13 cellular contexts compared by ENCODE assay signal in genomic region chr14:99573000-99573330, GRCh38. TPM values are rescaled to one million over a fixed set of nuclear protein-coding genes. Genes with fewer than 3 reads are reported as not detected.
DNase-seq lines count a peak whose midpoint lies in the region; ATAC-seq and TF ChIP-seq lines count a peak whose summit lies in the region.
"Had no signal": no experiment of that assay in that cellular context is flagged by ENCODE, and none has a peak within 500 bp of the region (broad histone marks: within the 10 kb centered on the region; RNA-seq: fewer than 3 reads in every experiment).

No MANE protein-coding gene starts in this region.

- H2BK5ac ChIP-seq in trophoblast cell (ENCODE audit: low read depth, low read length, poor library complexity), result no peak overlapping the region

- no peak overlapping the region for H3K4me2 ChIP-seq in trophoblast cell (ENCODE audit: low read length)

- H3K79me2 ChIP-seq in trophoblast cell (ENCODE audit: control insufficient read depth, insufficient read depth, low read length, poor library complexity), result peaks cover 20% of the 10 kb centered on the region

- ATAC-seq in HG02759 (IDR thresholded peaks at IDR 0.05; ENCODE audit: unreplicated experiment) (peak; percentile 46), body of pancreas (no peak)
- ATAC-seq: HCT116 had no signal

- H3K18ac ChIP-seq in trophoblast cell (ENCODE audit: low read length), result peak overlapping the region; percentile 15

- H3K9ac ChIP-seq in trophoblast cell (ENCODE audit: low read length), result no peak overlapping the region

- no peak overlapping the region for H3K23ac ChIP-seq in trophoblast cell (ENCODE audit: low read length)

- H3K27ac ChIP-seq in C4-2B (peak overlapping the region; percentile 98), body of pancreas (peak overlapping the region; percentile 50 to 97 (median 84)), trophoblast cell (ENCODE audit: low read depth, low read length) (no peak overlapping the region)

- H3K79me1 ChIP-seq in trophoblast cell (ENCODE audit: low read length), result peaks cover 38% of the 10 kb centered on the region

- no peak overlapping the region for H2AK5ac ChIP-seq in trophoblast cell (ENCODE audit: low read length)

- H3K4me1 ChIP-seq in body of pancreas (peaks cover 100% of the 10 kb centered on the region), trophoblast cell (ENCODE audit: control insufficient read depth in 1 of 2, insufficient read depth in 2 of 2, low read length in 2 of 2) (peaks cover 70% of the 10 kb centered on the region in 2 experiments)

- DNase-seq in body of pancreas, result peak in 2 of 4 donors; percentile 23 to 46
- DNase-seq in trophoblast cell, result no peak
- no peak for DNase-seq in activated T-cell treated with anti-CD3 and anti-CD28 coated beads, Interleukin-2, amount 50 U/mL, for 48 hours
- no peak for DNase-seq in GF-D8 (lab: John Stamatoyannopoulos, UW)
- DNase-seq in NCI-H748 (lab: John Stamatoyannopoulos, UW; ENCODE audit: unreplicated experiment), result no peak
- no peak for DNase-seq in islet precursor cell
- DNase-seq: activated effector memory CD4-positive, alpha-beta T cell treated with anti-CD3 and anti-CD28 coated beads, Interleukin-2, amount 50 U/mL, for 16 hours; central memory CD4-positive, alpha-beta T cell; NCI-H446; stimulated activated CD4-positive, alpha-beta T cell treated with anti-CD3 and anti-CD28 coated beads, Interleukin-12 subunit alpha, Interleukin-12 subunit beta, amount 100 ng/mL, for 4 hours had no signal

- TF ChIP-seq POLR2A in body of pancreas (IDR thresholded peaks at IDR 0.05), result no peak

- intact Hi-C loops in body of pancreas (cut with DNase I), result no loop called here

- H3K14ac ChIP-seq in trophoblast cell (ENCODE audit: low read length), result no peak overlapping the region

- peak overlapping the region; percentile 58 for H4K91ac ChIP-seq in trophoblast cell (ENCODE audit: low read depth, low read length)

- peak overlapping the region; percentile 9 for H2BK12ac ChIP-seq in trophoblast cell (ENCODE audit: low read length)

- H3K36me3 ChIP-seq in body of pancreas (replicated peaks in 1 of 2; ENCODE audit: insufficient read depth in 1 of 2, low read depth in 2 of 2) (no peaks in the 10 kb centered on the region), trophoblast cell (ENCODE audit: control insufficient read depth in 1 of 2, insufficient read depth in 2 of 2, low read length in 2 of 2) (no peaks in the 10 kb centered on the region)

- no peak overlapping the region for H2BK120ac ChIP-seq in trophoblast cell (ENCODE audit: insufficient read depth, low read length, poor library complexity)

- H3K27me3 ChIP-seq in body of pancreas (no peaks in the 10 kb centered on the region), trophoblast cell (ENCODE audit: insufficient read depth, low read length) (no peaks in the 10 kb centered on the region)

- no peak overlapping the region for H4K12ac ChIP-seq in trophoblast cell (ENCODE audit: low read depth, low read length)

- WGBS in body of pancreas, 2 donors, result 63 to 85% methylated on average over 2 to 16 of the region's 16 CpGs
- WGBS in trophoblast cell (ENCODE audit: extremely low coverage, insufficient coverage, insufficient read length), result no CpG with 5 or more reads among the region's 16 CpGs

- no peak overlapping the region for H3K4me3 ChIP-seq in body of pancreas
- H3K4me3 ChIP-seq in trophoblast cell (ENCODE audit: low read depth, low read length), result no peak overlapping the region

- H3K4ac ChIP-seq in trophoblast cell (ENCODE audit: low read depth, low read length), result no peak overlapping the region

- TF ChIP-seq CTCF in C4-2B (conservative IDR thresholded peaks at IDR 0.05), result no peak
- TF ChIP-seq CTCF in body of pancreas (IDR thresholded peaks at IDR 0.05), result no peak

- no peaks in the 10 kb centered on the region for H3K9me3 ChIP-seq in body of pancreas
- peaks cover 3% of the 10 kb centered on the region for H3K9me3 ChIP-seq in trophoblast cell (ENCODE audit: insufficient read depth, low read depth, low read length)

- H2AFZ ChIP-seq in trophoblast cell (ENCODE audit: insufficient read depth, low read length, poor library complexity), result no peak overlapping the region

- no peak overlapping the region for H4K8ac ChIP-seq in trophoblast cell (ENCODE audit: low read depth, low read length)

RNA-seq across cellular contexts. Expression of gene CCDC85C, which starts 31.0 kb away (rescaled TPM):
- total RNA-seq in body of pancreas, result 10 to 100 TPM in 1 of 2 donors, 1 to 10 TPM in 1; 8.9 to 10.1 TPM
- 17.0 and 18.1 TPM in 2 replicates for polyA plus RNA-seq in trophoblast cell (2013)
